ENCODE assay signal across 27 cellular contexts in genomic region chr7:147978651-147979050, GRCh38.
"Had no signal": no experiment of that assay in that cellular context is flagged by ENCODE, and none has a peak within 500 bp of the region (broad histone marks: within the 10 kb centered on the region; RNA-seq: fewer than 3 reads in every experiment).

No MANE protein-coding gene starts in this region.

- H3K4me3 ChIP-seq: colonic mucosa, coronary artery, dorsolateral prefrontal cortex, esophagus squamous epithelium, gastrocnemius medialis, gastroesophageal sphincter, heart left ventricle, heart right ventricle had no signal

- FAIRE-seq: colon, endometrium, endothelial cell of umbilical vein, frontal cortex had no signal

- H3K27me3 ChIP-seq: colonic mucosa, dorsolateral prefrontal cortex, esophagus squamous epithelium, foreskin keratinocyte, gastrocnemius medialis, gastroesophageal sphincter, heart left ventricle, heart right ventricle had no signal

- H3K36me3 ChIP-seq: colonic mucosa, esophagus squamous epithelium, gastrocnemius medialis, gastroesophageal sphincter, heart left ventricle, heart right ventricle had no signal

- H3K27ac ChIP-seq: colonic mucosa, coronary artery, dorsolateral prefrontal cortex, epithelial cell of prostate, esophagus squamous epithelium, foreskin keratinocyte, gastrocnemius medialis, gastroesophageal sphincter, heart left ventricle, heart right ventricle had no signal

- H3K4me1 ChIP-seq: colonic mucosa, esophagus squamous epithelium, foreskin keratinocyte, gastrocnemius medialis, gastroesophageal sphincter, heart left ventricle, heart right ventricle had no signal

- ATAC-seq: effector memory CD8-positive, alpha-beta T cell; esophagus mucosa; foreskin keratinocyte; gastrocnemius medialis; gastroesophageal sphincter; heart left ventricle had no signal

- H3K9me3 ChIP-seq: colonic mucosa, esophagus squamous epithelium, gastrocnemius medialis, gastroesophageal sphincter, heart left ventricle, heart right ventricle had no signal

- DNase-seq: colonic mucosa; cortex of kidney; dermis blood vessel endothelial cell; dorsolateral prefrontal cortex; effector CD4-positive, alpha-beta T cell; effector CD8-positive, alpha-beta T cell; effector memory CD4-positive, alpha-beta T cell; effector memory CD8-positive, alpha-beta T cell; endodermal cell; erythroblast; esophagus squamous epithelium; foreskin fibroblast; foreskin keratinocyte; foreskin melanocyte; gastrocnemius medialis; glutamatergic neuron; head of caudate nucleus; heart left ventricle; heart right ventricle had no signal
